Comparison of ENCODE assay signal across 1 cellular context in genomic region chrX:103253608-103254007, GRCh38.
TF ChIP-seq lines count a peak whose summit lies in the region.

No MANE protein-coding gene starts in this region.

TF ChIP-seq in K562, 482 proteins besides CTCF, POLR2A, EP300 and RAD21 (continued from another document):
- no peak for TF ChIP-seq E2F5 (CRISPR knock-in tag; IDR thresholded peaks at IDR 0.05)
- no peak for TF ChIP-seq NFE2L1 (tag; IDR thresholded peaks at IDR 0.05; ENCODE audit: borderline replicate concordance, low read depth)
- TF ChIP-seq ATF6 (CRISPR knock-in tag; IDR thresholded peaks at IDR 0.05) = no peak
- peak in 1 of 2 experiments; percentile 90; a peak in 1 of 4 replicates for TF ChIP-seq RCOR1 (IDR thresholded peaks at IDR 0.05; ENCODE audit: borderline replicate concordance in 1 of 2, low read depth in 2 of 2, low read length in 2 of 2)
- TF ChIP-seq ZNF699 (CRISPR knock-in tag; IDR thresholded peaks at IDR 0.05; ENCODE audit: insufficient replicate concordance) = no peak
